In the genomic region with DNA sequence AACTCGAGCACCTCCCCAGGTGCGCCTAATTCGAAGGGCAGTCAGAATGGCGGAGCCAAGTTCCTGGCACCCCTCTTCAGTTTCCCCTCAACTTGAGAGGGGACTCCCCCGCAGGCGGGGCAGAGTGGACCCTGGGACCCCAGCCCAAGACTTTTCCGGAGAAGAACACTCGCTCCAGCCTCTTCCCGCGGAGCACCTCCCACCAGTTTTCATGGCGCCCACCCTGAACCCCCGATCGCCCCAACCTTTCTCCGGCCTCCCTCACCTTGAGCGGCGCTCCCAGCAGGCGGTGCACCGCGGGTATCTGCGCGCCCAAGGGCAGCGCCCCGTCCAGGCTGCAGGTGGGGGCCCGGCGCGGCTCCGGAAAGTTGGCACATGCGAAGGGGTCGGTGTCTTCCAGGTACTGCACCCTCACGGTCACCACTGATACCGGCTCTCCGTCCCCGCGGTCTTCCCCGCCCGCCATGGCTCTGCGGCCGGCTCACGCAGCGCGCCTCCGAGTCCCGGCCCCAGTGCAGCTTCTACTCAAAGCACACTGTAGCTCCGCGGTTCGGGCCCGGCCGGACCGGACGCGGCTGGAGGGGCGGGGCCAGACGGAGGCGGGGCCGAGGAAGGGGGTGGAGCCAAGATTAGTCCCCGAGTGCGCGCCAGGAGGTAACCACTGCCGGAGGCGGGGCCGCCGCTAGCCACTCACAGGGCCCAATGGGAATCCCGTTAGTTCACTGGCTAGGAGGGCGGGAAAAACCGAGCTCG, we compare ENCODE assay signal across 8 cellular contexts. TPM values are rescaled to one million over a fixed set of nuclear protein-coding genes. Genes with fewer than 3 reads are reported as not detected.
DNase-seq lines count a peak whose midpoint lies in the region; ATAC-seq lines count a peak whose summit lies in the region.

A gene (minus strand): TSS at position 537 of the 753 bp plus-strand sequence. CDS start 71 bp downstream, at position 466.

- ATAC-seq in GM21360 (IDR thresholded peaks at IDR 0.05; ENCODE audit: unreplicated experiment) = peak; percentile 44

- DNase-seq in COLO668 (lab: John Stamatoyannopoulos, UW; ENCODE audit: unreplicated experiment) (peak; percentile 86), HT1080 (ENCODE audit: low read depth) (peak; percentile 91), NOMO-1 (lab: John Stamatoyannopoulos, UW; ENCODE audit: unreplicated experiment in 2 of 2) (peak; percentile 93 to 95), lung microvascular endothelial cell (ENCODE audit: low read depth in 2 of 2) (peak; percentile 62 to 97)
- peak; percentile 100 for DNase-seq in activated CD8-positive, alpha-beta memory T cell treated with anti-CD3 and anti-CD28 coated beads for 24 hours
- DNase-seq in effector CD4-positive, alpha-beta T cell = peak; percentile 92
- peak; percentile 87 to 98 (median 90) for DNase-seq in stimulated activated CD4-positive, alpha-beta T cell treated with anti-CD3 and anti-CD28 coated beads, TNF-alpha, amount 100 ng/mL, for 4 hours (ENCODE audit: low read depth in 3 of 3)

RNA-seq across cellular contexts. Expression of the gene that starts here (rescaled TPM):
- total RNA-seq in HT1080 (2014; rRNA removed; shearing (Covaris generic)) = 54.8 and 65.1 TPM in 2 replicates
- polyA plus RNA-seq in HT1080 (2015; cell fraction: cytosol; rRNA removed) = 27.5 and 27.9 TPM in 2 replicates
- polyA plus RNA-seq in HT1080 (2015; cell fraction: nucleus; rRNA removed) = 140 and 161 TPM in 2 replicates
- total RNA-seq in lung microvascular endothelial cell = 12.0 and 23.4 TPM in 2 replicates

Comparison
In these comparisons a context has a peak if more than half of its experiments do, and no peak if none do; other contexts are left out.
1. Peak in every context shown above with its lines: DNase-seq and ATAC-seq.